ENCODE assay signal across 20 cellular contexts in genomic region chr6:167547751-167548150, GRCh38.
DNase-seq lines count a peak whose midpoint lies in the region; ATAC-seq and TF ChIP-seq lines count a peak whose summit lies in the region.
"Had no signal": no experiment of that assay in that cellular context is flagged by ENCODE, and none has a peak within 500 bp of the region (broad histone marks: within the 10 kb centered on the region; RNA-seq: fewer than 3 reads in every experiment).

No MANE protein-coding gene starts in this region.

- no peak for ATAC-seq in HG03521 (IDR thresholded peaks at IDR 0.05; ENCODE audit: unreplicated experiment)
- ATAC-seq in activated CD4-positive, alpha-beta T cell treated with anti-CD3 and anti-CD28 coated beads for 36 hours, result no peak
- ATAC-seq: foreskin keratinocyte had no signal

- no peaks in the 10 kb centered on the region for H3K27me3 ChIP-seq in prostate gland (replicated peaks; ENCODE audit: insufficient read depth)
- H3K27me3 ChIP-seq: foreskin keratinocyte, left lung, neutrophil, right atrium auricular region, testis had no signal

- no peaks in the 10 kb centered on the region for H3K36me3 ChIP-seq in prostate gland
- H3K36me3 ChIP-seq: left lung, neutrophil, right atrium auricular region had no signal

- POLR2A ChIA-PET in activated CD4-positive, alpha-beta T cell treated with anti-CD3 and anti-CD28 coated beads for 36 hours (lab: Charles Lee), result no interaction called here

- TF ChIP-seq POLR2A in prostate gland (IDR thresholded peaks at IDR 0.05), result no peak

- H3K4me1 Mint-ChIP-seq in activated CD4-positive, alpha-beta T cell treated with anti-CD3 and anti-CD28 coated beads for 36 hours, result no peaks in the 10 kb centered on the region
- H3K4me1 Mint-ChIP-seq: activated CD4-positive, alpha-beta memory T cell treated with anti-CD3 and anti-CD28 coated beads, Interleukin-2, amount 10 ng/mL, durations not matched to agents 7 days and 5 days had no signal

- DNase-seq in AG10803 (ENCODE audit: low read depth) (peak; percentile 3), NAMALWA (ENCODE audit: low spot score) (peak; percentile 24), cardiac fibroblast (ENCODE audit: low read depth in 2 of 2) (peak; percentile 49 to 59), left kidney (ENCODE audit: low read depth, low spot score) (peak; percentile 50), prostate gland (ENCODE audit: low spot score) (no peak), D341Med (ENCODE audit: low spot score) (no peak)
- no peak for DNase-seq in activated CD4-positive, alpha-beta T cell treated with anti-CD3 and anti-CD28 coated beads for 36 hours
- DNase-seq: activated CD4-positive, alpha-beta memory T cell treated with anti-CD3 and anti-CD28 coated beads, Interleukin-2, amount 10 ng/mL, durations not matched to agents 7 days and 5 days; activated naive CD4-positive, alpha-beta T cell; activated T-cell treated with anti-CD3 and anti-CD28 coated beads, Interleukin-2, amount 50 U/mL, for 1 hour; foreskin keratinocyte; left lung; NCI-H1417 treated with DMSO at 0.1 percent for 48 hours; NCI-H69; Right ventricle myocardium superior; stimulated activated CD4-positive, alpha-beta T cell treated with anti-CD3 and anti-CD28 coated beads, Interleukin-15, amount 100 ng/mL, for 24 hours; testis had no signal

- H3K27ac ChIP-seq in prostate gland, result no peak overlapping the region
- H3K27ac ChIP-seq: foreskin keratinocyte, left lung, neutrophil had no signal

- intact Hi-C loops in activated CD4-positive, alpha-beta T cell treated with anti-CD3 and anti-CD28 coated beads for 36 hours (cut with DNase I, micrococcal nuclease), result no loop called here
- intact Hi-C loops in prostate gland (cut with DNase I), result no loop called here

- no peaks in the 10 kb centered on the region for H3K27me3 Mint-ChIP-seq in activated CD4-positive, alpha-beta T cell treated with anti-CD3 and anti-CD28 coated beads for 36 hours
- H3K27me3 Mint-ChIP-seq: activated CD4-positive, alpha-beta memory T cell treated with anti-CD3 and anti-CD28 coated beads, Interleukin-2, amount 10 ng/mL, durations not matched to agents 7 days and 5 days had no signal

- H3K4me1 ChIP-seq in prostate gland (replicated peaks), result no peaks in the 10 kb centered on the region
- H3K4me1 ChIP-seq: foreskin keratinocyte had no signal

- H3K4me3 ChIP-seq in AG10803 (ENCODE audit: low read length) (no peak overlapping the region), cardiac fibroblast (replicated peaks in 1 of 2; ENCODE audit: low read depth in 2 of 2, low read length in 2 of 2) (no peak overlapping the region), prostate gland (no peak overlapping the region)
- H3K4me3 ChIP-seq: left lung, right atrium auricular region, testis had no signal

- TF ChIP-seq CTCF in AG10803 (conservative IDR thresholded peaks at IDR 0.05; ENCODE audit: low read length), result no peak
- TF ChIP-seq CTCF in cardiac fibroblast (IDR thresholded peaks at IDR 0.05; ENCODE audit: low read depth, low read length), result no peak
- no peak for TF ChIP-seq CTCF in prostate gland (IDR thresholded peaks at IDR 0.05)

- H3K4me3 Mint-ChIP-seq in activated CD4-positive, alpha-beta T cell treated with anti-CD3 and anti-CD28 coated beads for 36 hours, result no peak overlapping the region
- H3K4me3 Mint-ChIP-seq: activated CD4-positive, alpha-beta memory T cell treated with anti-CD3 and anti-CD28 coated beads, Interleukin-2, amount 10 ng/mL, durations not matched to agents 7 days and 5 days had no signal

- H3K9me3 Mint-ChIP-seq in activated CD4-positive, alpha-beta T cell treated with anti-CD3 and anti-CD28 coated beads for 36 hours (ENCODE audit: low read depth), result no peaks in the 10 kb centered on the region
- H3K9me3 Mint-ChIP-seq: activated CD4-positive, alpha-beta memory T cell treated with anti-CD3 and anti-CD28 coated beads, Interleukin-2, amount 10 ng/mL, durations not matched to agents 7 days and 5 days had no signal

- WGBS in prostate gland, result 78% methylated on average over 7 of the region's 7 CpGs

- CTCF ChIA-PET in activated CD4-positive, alpha-beta T cell treated with anti-CD3 and anti-CD28 coated beads for 36 hours (lab: Charles Lee), result interaction anchor here (0.6 kb wide), 1 partner anchor 1239 kb away, joined by 3 read pairs; no protein-coding TSS in a partner anchor

- no peaks in the 10 kb centered on the region for H3K36me3 Mint-ChIP-seq in activated CD4-positive, alpha-beta T cell treated with anti-CD3 and anti-CD28 coated beads for 36 hours (ENCODE audit: low read depth)

- no peak overlapping the region for H3K27ac Mint-ChIP-seq in activated CD4-positive, alpha-beta T cell treated with anti-CD3 and anti-CD28 coated beads for 36 hours
- H3K27ac Mint-ChIP-seq: activated CD4-positive, alpha-beta memory T cell treated with anti-CD3 and anti-CD28 coated beads, Interleukin-2, amount 10 ng/mL, durations not matched to agents 7 days and 5 days had no signal

- H3K9me3 ChIP-seq in prostate gland, result no peaks in the 10 kb centered on the region
- H3K9me3 ChIP-seq: left lung, neutrophil, right atrium auricular region, testis had no signal

Comparison
In these comparisons a context has a peak if more than half of its experiments do, and no peak if none do; other contexts are left out.
1. DNase-seq: peak in AG10803 (single experiment), NAMALWA (single experiment), cardiac fibroblast (2 of 2) and left kidney (single experiment); none in activated CD4-positive, alpha-beta T cell treated with anti-CD3 and anti-CD28 coated beads for 36 hours (single experiment), prostate gland (single experiment) and D341Med (single experiment).